Comparison of ENCODE assay signal across 9 cellular contexts in the genomic region with DNA sequence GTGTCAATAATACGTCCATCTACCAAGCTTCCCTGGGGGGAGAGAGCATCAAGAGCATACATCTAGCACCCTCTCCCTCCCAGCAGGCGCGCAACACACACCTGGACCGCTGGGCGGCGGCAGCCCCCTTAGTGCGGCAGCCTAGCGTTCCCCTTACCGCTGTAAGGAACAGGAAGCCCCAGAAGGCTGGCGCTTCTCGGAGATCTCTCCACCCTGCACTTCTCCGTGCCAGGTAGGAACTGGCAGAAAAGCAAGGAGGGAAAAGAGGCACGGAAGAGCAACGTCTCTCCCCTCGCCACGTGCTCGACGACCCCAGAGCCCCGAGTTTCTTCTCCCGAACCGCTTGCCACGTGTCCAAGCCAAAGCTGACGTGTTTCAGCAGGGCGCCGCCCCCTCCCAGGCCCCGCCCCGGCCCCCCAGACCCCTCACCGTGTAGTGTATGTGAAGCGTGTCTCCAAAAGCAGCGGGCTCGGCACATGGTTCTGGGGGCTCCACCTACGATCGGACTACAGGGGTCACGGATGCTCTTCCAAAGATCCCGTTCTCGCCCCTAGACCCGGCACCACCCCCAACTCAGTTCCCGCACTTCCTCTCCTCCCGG. TPM values are rescaled to one million over a fixed set of nuclear protein-coding genes. Genes with fewer than 3 reads are reported as not detected.
A peak's percentile ranks its signal among the peaks of the same experiment; 100 is the strongest.
DNase-seq lines count a peak whose midpoint lies in the region; ATAC-seq lines count a peak whose summit lies in the region.
"Had no signal": no experiment of that assay in that cellular context is flagged by ENCODE, and none has a peak within 500 bp of the region (broad histone marks: within the 10 kb centered on the region; RNA-seq: fewer than 3 reads in every experiment).

No MANE protein-coding gene starts in this region.

- POLR2A ChIA-PET in activated CD4-positive, alpha-beta T cell treated with anti-CD3 and anti-CD28 coated beads, Interleukin-2, amount 10 ng/mL, durations not matched to agents 7 days and 5 days (lab: Charles Lee): no interaction called here

- peak overlapping the region; percentile 91 for H3K4me3 Mint-ChIP-seq in activated CD4-positive, alpha-beta T cell treated with anti-CD3 and anti-CD28 coated beads, Interleukin-2, amount 10 ng/mL, durations not matched to agents 7 days and 5 days
- H3K4me3 Mint-ChIP-seq in stimulated activated naive B cell treated with anti-CD40 and anti-IgM and Interleukin-4, amounts not matched to agents 10 μg/mL and 1 μg/mL and 100 μg/mL, for 72 hours: peak overlapping the region; percentile 92 to 94

- H3K27me3 ChIP-seq in effector memory CD4-positive, alpha-beta T cell (replicated peaks; ENCODE audit: control insufficient read depth, insufficient read depth, low read length, poor library complexity, severe bottlenecking): no peaks in the 10 kb centered on the region
- H3K27me3 ChIP-seq in muscle layer of duodenum (ENCODE audit: low read depth, low read length): no peaks in the 10 kb centered on the region

- peak; percentile 78 for ATAC-seq in GM21528 (IDR thresholded peaks at IDR 0.05; ENCODE audit: low FRiP score, unreplicated experiment)
- ATAC-seq in stimulated activated naive B cell treated with anti-CD40 and anti-IgM and Interleukin-4, amounts not matched to agents 10 μg/mL and 1 μg/mL and 100 μg/mL, for 72 hours (replicated peaks): peak; percentile 89 to 90

- H3K36me3 Mint-ChIP-seq in activated CD4-positive, alpha-beta T cell treated with anti-CD3 and anti-CD28 coated beads, Interleukin-2, amount 10 ng/mL, durations not matched to agents 7 days and 5 days (ENCODE audit: low read depth): peaks cover 36% of the 10 kb centered on the region
- peaks cover 20 to 34% of the 10 kb centered on the region in 2 donors for H3K36me3 Mint-ChIP-seq in stimulated activated naive B cell treated with anti-CD40 and anti-IgM and Interleukin-4, amounts not matched to agents 10 μg/mL and 1 μg/mL and 100 μg/mL, for 72 hours

- CTCF ChIA-PET in activated CD4-positive, alpha-beta T cell treated with anti-CD3 and anti-CD28 coated beads, Interleukin-2, amount 10 ng/mL, durations not matched to agents 7 days and 5 days (lab: Charles Lee): interaction anchor here (0.9 to 2.3 kb wide), 14 partner anchors 9 to 95 kb away, joined by 3 to 9 read pairs (median 3); a partner anchor contains a TSS

- H3K4me1 ChIP-seq in effector memory CD4-positive, alpha-beta T cell (ENCODE audit: control insufficient read depth, insufficient read depth, low read length, poor library complexity, severe bottlenecking): peaks cover 24% of the 10 kb centered on the region
- H3K4me1 ChIP-seq in muscle layer of duodenum (ENCODE audit: control insufficient read depth in 1 of 2, insufficient read depth in 2 of 2, low read length in 2 of 2): peaks cover 0 to 5% of the 10 kb centered on the region in 2 donors

- DNase-seq in Daoy (ENCODE audit: low read depth): peak; percentile 78
- DNase-seq in KG1 (lab: John Stamatoyannopoulos, UW): peak; percentile 30
- DNase-seq in activated CD4-positive, alpha-beta T cell treated with anti-CD3 and anti-CD28 coated beads, Interleukin-2, amount 10 ng/mL, durations not matched to agents 7 days and 5 days: peak; percentile 69
- DNase-seq in effector memory CD4-positive, alpha-beta T cell: peak; percentile 55 to 68 (median 60)
- DNase-seq in stimulated activated naive B cell treated with anti-CD40 and anti-IgM and Interleukin-4, amounts not matched to agents 10 μg/mL and 1 μg/mL and 100 μg/mL, for 72 hours: peak; percentile 59
- DNase-seq in NCI-H446 treated with DMSO at 0.1 percent for 48 hours (lab: John Stamatoyannopoulos, UW): no peak

- peak overlapping the region; percentile 94 for H3K27ac Mint-ChIP-seq in activated CD4-positive, alpha-beta T cell treated with anti-CD3 and anti-CD28 coated beads, Interleukin-2, amount 10 ng/mL, durations not matched to agents 7 days and 5 days
- H3K27ac Mint-ChIP-seq in stimulated activated naive B cell treated with anti-CD40 and anti-IgM and Interleukin-4, amounts not matched to agents 10 μg/mL and 1 μg/mL and 100 μg/mL, for 72 hours: peak overlapping the region; percentile 93

- H3K4me1 Mint-ChIP-seq in activated CD4-positive, alpha-beta T cell treated with anti-CD3 and anti-CD28 coated beads, Interleukin-2, amount 10 ng/mL, durations not matched to agents 7 days and 5 days: peaks cover 41% of the 10 kb centered on the region
- peaks cover 16 to 23% of the 10 kb centered on the region in 2 donors for H3K4me1 Mint-ChIP-seq in stimulated activated naive B cell treated with anti-CD40 and anti-IgM and Interleukin-4, amounts not matched to agents 10 μg/mL and 1 μg/mL and 100 μg/mL, for 72 hours

- no peaks in the 10 kb centered on the region for H3K9me3 Mint-ChIP-seq in activated CD4-positive, alpha-beta T cell treated with anti-CD3 and anti-CD28 coated beads, Interleukin-2, amount 10 ng/mL, durations not matched to agents 7 days and 5 days
- H3K9me3 Mint-ChIP-seq in stimulated activated naive B cell treated with anti-CD40 and anti-IgM and Interleukin-4, amounts not matched to agents 10 μg/mL and 1 μg/mL and 100 μg/mL, for 72 hours: no peaks in the 10 kb centered on the region

- H3K9me3 ChIP-seq in effector memory CD4-positive, alpha-beta T cell (ENCODE audit: control insufficient read depth, low read length): no peaks in the 10 kb centered on the region
- H3K9me3 ChIP-seq in muscle layer of duodenum (ENCODE audit: control insufficient read depth in 1 of 2, low read length in 2 of 2): no peaks in the 10 kb centered on the region

- peaks cover 13% of the 10 kb centered on the region for H3K36me3 ChIP-seq in effector memory CD4-positive, alpha-beta T cell (ENCODE audit: control insufficient read depth, insufficient read depth, low read length)
- H3K36me3 ChIP-seq in muscle layer of duodenum (ENCODE audit: control insufficient read depth in 1 of 2, insufficient read depth in 2 of 2, low read length in 2 of 2): peaks cover 0 to 5% of the 10 kb centered on the region in 2 donors

- H3K4me3 ChIP-seq in effector memory CD4-positive, alpha-beta T cell (ENCODE audit: insufficient read depth, low read depth, low read length, poor library complexity, severe bottlenecking): peak overlapping the region; percentile 100
- H3K4me3 ChIP-seq in muscle layer of duodenum (ENCODE audit: low read depth in 1 of 2, low read length in 2 of 2): peak overlapping the region; percentile 81 to 97

- peak overlapping the region; percentile 95 for H3K27ac ChIP-seq in effector memory CD4-positive, alpha-beta T cell (ENCODE audit: insufficient read depth, low read length, poor library complexity, severe bottlenecking)
- H3K27ac ChIP-seq in muscle layer of duodenum (ENCODE audit: low read length): no peak overlapping the region
- H3K27ac ChIP-seq: epithelial cell of prostate had no signal

- no peaks in the 10 kb centered on the region for H3K27me3 Mint-ChIP-seq in activated CD4-positive, alpha-beta T cell treated with anti-CD3 and anti-CD28 coated beads, Interleukin-2, amount 10 ng/mL, durations not matched to agents 7 days and 5 days
- H3K27me3 Mint-ChIP-seq in stimulated activated naive B cell treated with anti-CD40 and anti-IgM and Interleukin-4, amounts not matched to agents 10 μg/mL and 1 μg/mL and 100 μg/mL, for 72 hours: no peaks in the 10 kb centered on the region

RNA-seq across cellular contexts. Expression of a gene that starts 0.6 kb away (rescaled TPM):
- 7.0 and 28.0 TPM in 2 replicates for total RNA-seq in Daoy (2014; rRNA removed; shearing (Covaris generic))
- total RNA-seq in activated CD4-positive, alpha-beta T cell treated with anti-CD3 and anti-CD28 coated beads, Interleukin-2, amount 10 ng/mL, durations not matched to agents 7 days and 5 days: 10 to 100 TPM; 44.2 to 45.6 TPM

RNA-seq across cellular contexts. Expression of a gene that starts 32.6 kb away (rescaled TPM):
- total RNA-seq in Daoy (2014; rRNA removed; shearing (Covaris generic)): 69.3 and 118 TPM in 2 replicates
- 100 to 1,000 TPM in 1 of 2 experiments, 10 to 100 TPM in 1; 89.6 to 114 TPM for total RNA-seq in activated CD4-positive, alpha-beta T cell treated with anti-CD3 and anti-CD28 coated beads, Interleukin-2, amount 10 ng/mL, durations not matched to agents 7 days and 5 days

RNA-seq across cellular contexts. Expression of a gene that starts 46.8 kb away (rescaled TPM):
- 0.63 TPM in 1 of 2 replicates, not detected in the other for total RNA-seq in Daoy (2014; rRNA removed; shearing (Covaris generic))
- under 1 TPM; 0.52 to 0.99 TPM for total RNA-seq in activated CD4-positive, alpha-beta T cell treated with anti-CD3 and anti-CD28 coated beads, Interleukin-2, amount 10 ng/mL, durations not matched to agents 7 days and 5 days

RNA-seq across cellular contexts. Expression of a gene that starts 53.4 kb away (rescaled TPM):
- total RNA-seq in Daoy (2014; rRNA removed; shearing (Covaris generic)): not detected in 2 replicates
- total RNA-seq in activated CD4-positive, alpha-beta T cell treated with anti-CD3 and anti-CD28 coated beads, Interleukin-2, amount 10 ng/mL, durations not matched to agents 7 days and 5 days: under 1 TPM; 0.17 to 0.29 TPM

RNA-seq across cellular contexts. Expression of a gene that starts 59.0 kb away (rescaled TPM):
- 0.51 and 4.7 TPM in 2 replicates for total RNA-seq in Daoy (2014; rRNA removed; shearing (Covaris generic))
- total RNA-seq in activated CD4-positive, alpha-beta T cell treated with anti-CD3 and anti-CD28 coated beads, Interleukin-2, amount 10 ng/mL, durations not matched to agents 7 days and 5 days: 1 to 10 TPM; 1.1 to 1.2 TPM
